ENCODE assay signal across 12 cellular contexts in the genomic region with DNA sequence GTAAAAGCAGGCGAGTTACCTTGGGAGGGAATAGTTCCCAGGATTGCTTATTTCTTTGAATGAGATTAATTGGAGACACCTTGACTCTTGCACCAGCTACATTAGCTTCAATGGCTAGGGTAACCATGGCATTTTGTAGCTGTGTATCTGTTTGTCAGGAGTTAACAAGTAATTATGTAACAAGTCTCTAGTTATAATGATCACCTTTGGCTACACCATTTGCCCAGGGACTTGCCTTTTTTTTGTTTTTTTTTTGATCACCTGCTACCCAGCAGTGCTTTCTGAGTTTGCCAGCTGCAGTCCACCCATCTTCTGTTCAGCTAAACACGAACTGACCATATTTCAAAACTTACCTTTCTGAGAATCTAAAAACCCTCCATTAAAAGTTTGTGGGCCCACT. TPM values are rescaled to one million over a fixed set of nuclear protein-coding genes. Genes with fewer than 3 reads are reported as not detected.
DNase-seq lines count a peak whose midpoint lies in the region; ATAC-seq and TF ChIP-seq lines count a peak whose summit lies in the region.
"Had no signal": no experiment of that assay in that cellular context is flagged by ENCODE, and none has a peak within 500 bp of the region (broad histone marks: within the 10 kb centered on the region; RNA-seq: fewer than 3 reads in every experiment).

No MANE protein-coding gene starts in this region.

- no peak for ATAC-seq in activated CD8-positive, alpha-beta memory T cell treated with anti-CD3 and anti-CD28 coated beads, Interleukin-2, amount 10 ng/mL, durations not matched to agents 7 days and 5 days
- ATAC-seq in GM18867 (IDR thresholded peaks at IDR 0.05; ENCODE audit: unreplicated experiment): no peak
- ATAC-seq in GM19455 (IDR thresholded peaks at IDR 0.05; ENCODE audit: unreplicated experiment): no peak
- ATAC-seq: left colon; stimulated activated memory B cell treated with anti-CD40 and anti-IgM and Interleukin-4, amounts not matched to agents 10 μg/mL and 1 μg/mL and 100 μg/mL, for 72 hours had no signal

- no peaks in the 10 kb centered on the region for H3K27me3 ChIP-seq in endocrine pancreas (ENCODE audit: control insufficient read depth, insufficient read depth, low read length)

- H3K9ac ChIP-seq in endocrine pancreas (ENCODE audit: control insufficient read depth, insufficient read depth, low read length): no peak overlapping the region

- no peaks in the 10 kb centered on the region for H3K9me3 ChIP-seq in endocrine pancreas (ENCODE audit: control insufficient read depth, low read length)

- no peaks in the 10 kb centered on the region for H3K4me1 ChIP-seq in endocrine pancreas (ENCODE audit: control insufficient read depth, insufficient read depth, low read length)

- H3K4me3 ChIP-seq in endocrine pancreas (ENCODE audit: control insufficient read depth, insufficient read depth, low read length): peak overlapping the region; percentile 86
- peak overlapping the region; percentile 73 for H3K4me3 ChIP-seq in retinal pigment epithelial cell (ENCODE audit: low read length)

- peaks cover 52% of the 10 kb centered on the region for H3K27me3 Mint-ChIP-seq in activated CD8-positive, alpha-beta memory T cell treated with anti-CD3 and anti-CD28 coated beads, Interleukin-2, amount 10 ng/mL, durations not matched to agents 7 days and 5 days

- H3K9me3 Mint-ChIP-seq in activated CD8-positive, alpha-beta memory T cell treated with anti-CD3 and anti-CD28 coated beads, Interleukin-2, amount 10 ng/mL, durations not matched to agents 7 days and 5 days (ENCODE audit: low read depth): no peaks in the 10 kb centered on the region
- H3K9me3 Mint-ChIP-seq: stimulated activated memory B cell treated with anti-CD40 and anti-IgM and Interleukin-4, amounts not matched to agents 10 μg/mL and 1 μg/mL and 100 μg/mL, for 72 hours had no signal

- peaks cover 12% of the 10 kb centered on the region for H3K4me1 Mint-ChIP-seq in activated CD8-positive, alpha-beta memory T cell treated with anti-CD3 and anti-CD28 coated beads, Interleukin-2, amount 10 ng/mL, durations not matched to agents 7 days and 5 days

- no peak for DNase-seq in activated CD8-positive, alpha-beta memory T cell treated with anti-CD3 and anti-CD28 coated beads, Interleukin-2, amount 10 ng/mL, durations not matched to agents 7 days and 5 days
- DNase-seq in activated CD8-positive, alpha-beta memory T cell treated with anti-CD3 and anti-CD28 coated beads for 24 hours: no peak
- DNase-seq in NCI-H748 (lab: John Stamatoyannopoulos, UW; ENCODE audit: unreplicated experiment): peak; percentile 66
- no peak for DNase-seq in retinal pigment epithelial cell (ENCODE audit: low read depth)
- DNase-seq in NCI-H446 (lab: John Stamatoyannopoulos, UW): no peak
- DNase-seq: activated gamma-delta T cell treated with Interleukin-2 at 50 U/mL for 16 hours, NCI-H226 had no signal

- TF ChIP-seq CTCF in retinal pigment epithelial cell (conservative IDR thresholded peaks at IDR 0.05; ENCODE audit: low read depth, low read length): no peak

- no peak overlapping the region for H3K27ac Mint-ChIP-seq in activated CD8-positive, alpha-beta memory T cell treated with anti-CD3 and anti-CD28 coated beads, Interleukin-2, amount 10 ng/mL, durations not matched to agents 7 days and 5 days

- CTCF ChIA-PET in activated CD8-positive, alpha-beta memory T cell treated with anti-CD3 and anti-CD28 coated beads, Interleukin-2, amount 10 ng/mL, durations not matched to agents 7 days and 5 days (lab: Charles Lee): interaction anchor here (1.1 to 4.1 kb wide), 6 partner anchors 9 to 300 kb away, joined by 3 to 37 read pairs (median 3); no protein-coding TSS in a partner anchor

- H3K36me3 Mint-ChIP-seq in activated CD8-positive, alpha-beta memory T cell treated with anti-CD3 and anti-CD28 coated beads, Interleukin-2, amount 10 ng/mL, durations not matched to agents 7 days and 5 days: no peaks in the 10 kb centered on the region
- H3K36me3 Mint-ChIP-seq: stimulated activated memory B cell treated with anti-CD40 and anti-IgM and Interleukin-4, amounts not matched to agents 10 μg/mL and 1 μg/mL and 100 μg/mL, for 72 hours had no signal

- no peaks in the 10 kb centered on the region for H3K36me3 ChIP-seq in endocrine pancreas (ENCODE audit: control insufficient read depth, insufficient read depth, low read length)

- H3K4me3 Mint-ChIP-seq in activated CD8-positive, alpha-beta memory T cell treated with anti-CD3 and anti-CD28 coated beads, Interleukin-2, amount 10 ng/mL, durations not matched to agents 7 days and 5 days: peak overlapping the region; percentile 63

RNA-seq across cellular contexts. Expression of gene MED12L, which starts 2.2 kb away (rescaled TPM):
- 1 to 10 TPM; 2.2 to 3.2 TPM for total RNA-seq in activated CD8-positive, alpha-beta memory T cell treated with anti-CD3 and anti-CD28 coated beads, Interleukin-2, amount 10 ng/mL, durations not matched to agents 7 days and 5 days
